ENCODE assay signal across 9 cellular contexts in genomic region chr13:48769107-48769704, GRCh38.
DNase-seq lines count a peak whose midpoint lies in the region; ATAC-seq and TF ChIP-seq lines count a peak whose summit lies in the region.
"Had no signal": no experiment of that assay in that cellular context is flagged by ENCODE, and none has a peak within 500 bp of the region (broad histone marks: within the 10 kb centered on the region; RNA-seq: fewer than 3 reads in every experiment).

No MANE protein-coding gene starts in this region.

- H2AFZ ChIP-seq in mesenchymal stem cell (ENCODE audit: low read depth, low read length), result no peak overlapping the region

- peaks cover 13% of the 10 kb centered on the region for H3K9me3 Mint-ChIP-seq in CD4-positive, alpha-beta T cell

- no peak overlapping the region for H3K4me2 ChIP-seq in mesenchymal stem cell (ENCODE audit: low read length, poor library complexity, severe bottlenecking)

- ATAC-seq in CD4-positive, alpha-beta T cell (ENCODE audit: poor library complexity), result peak; percentile 100
- ATAC-seq in GM19372 (IDR thresholded peaks at IDR 0.05; ENCODE audit: low read depth, unreplicated experiment) (peak; percentile 82), HG03520 (IDR thresholded peaks at IDR 0.05; ENCODE audit: unreplicated experiment) (peak; percentile 79)

- intact Hi-C loops in CD4-positive, alpha-beta T cell (cut with DNase I, micrococcal nuclease), result loop anchor here (1.0 to 10.0 kb wide), 6 partner anchors 126 to 1877 kb away; partner anchors contain the start of genes HTR2A (in 1 of the 2) and MED4 (in 1 of the 2)

- H3K23ac ChIP-seq in mesenchymal stem cell (ENCODE audit: low read length in 2 of 2), result no peak overlapping the region

- no peaks in the 10 kb centered on the region for H3K27me3 ChIP-seq in CD4-positive, alpha-beta T cell (ENCODE audit: control insufficient read depth, insufficient read depth, low read length)
- peaks cover 0 to 25% of the 10 kb centered on the region in 2 experiments for H3K27me3 ChIP-seq in mesenchymal stem cell (ENCODE audit: control insufficient read depth in 1 of 2, insufficient read depth in 1 of 2, low read length in 2 of 2)

- peaks cover 5% of the 10 kb centered on the region for H3K4me1 ChIP-seq in mesenchymal stem cell (ENCODE audit: control insufficient read depth, insufficient read depth, low read depth, low read length)

- H3K36me3 Mint-ChIP-seq in CD4-positive, alpha-beta T cell (ENCODE audit: low read depth), result no peaks in the 10 kb centered on the region

- H3K4ac ChIP-seq in mesenchymal stem cell (ENCODE audit: low read depth in 1 of 2, low read length in 2 of 2), result no peak overlapping the region

- H3K4me1 Mint-ChIP-seq in CD4-positive, alpha-beta T cell (ENCODE audit: low read depth), result no peaks in the 10 kb centered on the region

- H3K9me3 ChIP-seq in CD4-positive, alpha-beta T cell (ENCODE audit: control insufficient read depth, low read length), result peaks cover 7% of the 10 kb centered on the region
- peaks cover 19% of the 10 kb centered on the region for H3K9me3 ChIP-seq in mesenchymal stem cell (ENCODE audit: control insufficient read depth, low read length)

- 44% methylated on average over 4 of the region's 4 CpGs for WGBS in mesenchymal stem cell

- DNase-seq in CD4-positive, alpha-beta T cell, result peak; percentile 46 to 81 (median 74)
- DNase-seq in NCI-H748 (lab: John Stamatoyannopoulos, UW; ENCODE audit: unreplicated experiment) (peak; percentile 78), ecto neural progenitor cell (ENCODE audit: low spot score) (peak; percentile 86), mesenchymal stem cell (peak; percentile 89)
- DNase-seq in activated CD4-positive, alpha-beta T cell treated with anti-CD3 and anti-CD28 coated beads, Interleukin-2, amount 50 U/mL, for 48 hours, result peak; percentile 84 to 90
- DNase-seq in stimulated activated CD8-positive, alpha-beta memory T cell treated with anti-CD3 and anti-CD28 coated beads, Interleukin-4, amount 100 ng/mL, for 4 hours (ENCODE audit: low read depth in 2 of 2, low spot score in 1 of 2), result peak; percentile 36 to 74

- H2BK120ac ChIP-seq in mesenchymal stem cell (ENCODE audit: low read depth, low read length), result no peak overlapping the region

- POLR2A ChIA-PET in CD4-positive, alpha-beta T cell (lab: Charles Lee), result interaction anchor here (0.6 to 1.1 kb wide), 4 partner anchors 21 to 731 kb away, joined by 3 read pairs; partner anchors contain the start of gene NUDT15

- no peak overlapping the region for H4K8ac ChIP-seq in mesenchymal stem cell (ENCODE audit: low read length)

- no peaks in the 10 kb centered on the region for H3K36me3 ChIP-seq in mesenchymal stem cell (ENCODE audit: control insufficient read depth in 1 of 2, insufficient read depth in 2 of 2, low read depth in 1 of 2, low read length in 2 of 2)

- H3K14ac ChIP-seq in mesenchymal stem cell (ENCODE audit: low read length in 2 of 2), result no peak overlapping the region

- no peak overlapping the region for H3K18ac ChIP-seq in mesenchymal stem cell (ENCODE audit: low read depth in 1 of 2, low read length in 2 of 2)

- no peak overlapping the region for H3K9ac ChIP-seq in mesenchymal stem cell (ENCODE audit: low read length)

- TF ChIP-seq CTCF in CD4-positive, alpha-beta T cell (IDR thresholded peaks at IDR 0.05), result peak; percentile 100

- CTCF ChIA-PET in CD4-positive, alpha-beta T cell (lab: Charles Lee), result interaction anchor here (0.5 to 2.0 kb wide), 31 partner anchors 12 to 732 kb away, joined by 3 to 21 read pairs (median 4); partner anchors contain the start of genes CYSLTR2, MED4 and NUDT15

- H2BK5ac ChIP-seq in mesenchymal stem cell (ENCODE audit: low read depth, low read length, poor library complexity, severe bottlenecking), result no peak overlapping the region

- no peaks in the 10 kb centered on the region for H3K79me1 ChIP-seq in mesenchymal stem cell (replicated peaks; ENCODE audit: low read length, poor library complexity, severe bottlenecking)

- no peak overlapping the region for H2BK12ac ChIP-seq in mesenchymal stem cell (ENCODE audit: low read length in 2 of 2)

- peak overlapping the region; percentile 5 for H2AK5ac ChIP-seq in mesenchymal stem cell (ENCODE audit: low read length, severe bottlenecking)

- H3K27me3 Mint-ChIP-seq in CD4-positive, alpha-beta T cell, result peaks cover 6% of the 10 kb centered on the region
- H3K27me3 Mint-ChIP-seq: dendritic cell treated with granulocyte-macrophage colony-stimulating factor and Interleukin-4, amounts not matched to agents 40 ng/mL and 50 ng/mL, for 4 days had no signal

- no peak overlapping the region for H3K27ac ChIP-seq in CD4-positive, alpha-beta T cell (ENCODE audit: low read depth, low read length)
- H3K27ac ChIP-seq in mesenchymal stem cell (ENCODE audit: low read length, poor library complexity, severe bottlenecking), result no peak overlapping the region

- no peak overlapping the region for H2BK15ac ChIP-seq in mesenchymal stem cell (ENCODE audit: low read depth, poor library complexity, severe bottlenecking)

- no peak overlapping the region for H3K4me3 Mint-ChIP-seq in CD4-positive, alpha-beta T cell
- H3K4me3 Mint-ChIP-seq: dendritic cell treated with granulocyte-macrophage colony-stimulating factor and Interleukin-4, amounts not matched to agents 40 ng/mL and 50 ng/mL, for 4 days had no signal

- H3K4me3 ChIP-seq in mesenchymal stem cell (ENCODE audit: insufficient read depth in 1 of 2, low read depth in 1 of 2, low read length in 2 of 2), result no peak overlapping the region

- no peak overlapping the region for H4K91ac ChIP-seq in mesenchymal stem cell (ENCODE audit: low read length)

- no peak overlapping the region for H3K27ac Mint-ChIP-seq in CD4-positive, alpha-beta T cell
- H3K27ac Mint-ChIP-seq: dendritic cell treated with granulocyte-macrophage colony-stimulating factor and Interleukin-4, amounts not matched to agents 40 ng/mL and 50 ng/mL, for 4 days had no signal
